ENCODE assay signal across 11 cellular contexts in genomic region chr3:536417-536813, GRCh38.
DNase-seq lines count a peak whose midpoint lies in the region; ATAC-seq and TF ChIP-seq lines count a peak whose summit lies in the region.
"Had no signal": no experiment of that assay in that cellular context is flagged by ENCODE, and none has a peak within 500 bp of the region (broad histone marks: within the 10 kb centered on the region; RNA-seq: fewer than 3 reads in every experiment).

No MANE protein-coding gene starts in this region.

- peaks cover 6% of the 10 kb centered on the region for H3K27me3 Mint-ChIP-seq in CD4-positive, alpha-beta T cell
- H3K27me3 Mint-ChIP-seq in glutamatergic neuron (ENCODE audit: unreplicated experiment), result peaks cover 3% of the 10 kb centered on the region
- H3K27me3 Mint-ChIP-seq: activated T-helper 17 cell treated with anti-CD3 and anti-CD28 coated beads, Interleukin-2, amount 50 U/mL, for 72 hours; CD4-positive, CD25-positive, alpha-beta regulatory T cell had no signal

- peaks cover 14% of the 10 kb centered on the region for H3K9me3 Mint-ChIP-seq in CD4-positive, alpha-beta T cell
- peaks cover 8% of the 10 kb centered on the region for H3K9me3 Mint-ChIP-seq in glutamatergic neuron (ENCODE audit: unreplicated experiment)

- H3K4me3 ChIP-seq in NT2/D1 (ENCODE audit: insufficient read length, low read depth) (peak overlapping the region; percentile 49), gastrocnemius medialis (peak overlapping the region in 3 of 4 donors; percentile 34 to 38 (median 37))

- intact Hi-C loops in CD4-positive, alpha-beta T cell (cut with DNase I, micrococcal nuclease), result no loop called here
- intact Hi-C loops in gastrocnemius medialis (cut with DNase I; ENCODE audit: low total_unique reads), result no loop called here

- no peaks in the 10 kb centered on the region for H3K27me3 ChIP-seq in CD4-positive, alpha-beta T cell (ENCODE audit: control insufficient read depth, insufficient read depth, low read length)
- H3K27me3 ChIP-seq in NT2/D1 (ENCODE audit: insufficient read depth, insufficient read length) (no peaks in the 10 kb centered on the region), gastrocnemius medialis (no peaks in the 10 kb centered on the region)

- TF ChIP-seq POLR2A in gastrocnemius medialis (IDR thresholded peaks at IDR 0.05), result no peak

- H3K36me3 ChIP-seq in NT2/D1 (ENCODE audit: insufficient read depth, insufficient read length, low read length) (no peaks in the 10 kb centered on the region), gastrocnemius medialis (no peaks in the 10 kb centered on the region)

- peaks cover 6% of the 10 kb centered on the region for H3K9me3 ChIP-seq in CD4-positive, alpha-beta T cell (ENCODE audit: control insufficient read depth, low read length)
- H3K9me3 ChIP-seq in NT2/D1 (ENCODE audit: insufficient read depth, low read length) (peaks cover 16% of the 10 kb centered on the region), gastrocnemius medialis (no peaks in the 10 kb centered on the region)

- POLR2A ChIA-PET in CD4-positive, alpha-beta T cell (lab: Charles Lee), result no interaction called here

- no peaks in the 10 kb centered on the region for H3K36me3 Mint-ChIP-seq in CD4-positive, alpha-beta T cell (ENCODE audit: low read depth)
- peaks cover 6% of the 10 kb centered on the region for H3K36me3 Mint-ChIP-seq in glutamatergic neuron (ENCODE audit: unreplicated experiment)
- H3K36me3 Mint-ChIP-seq: CD4-positive, CD25-positive, alpha-beta regulatory T cell had no signal

- DNase-seq in CD4-positive, alpha-beta T cell, result no peak
- DNase-seq in NT2/D1 (ENCODE audit: low read depth, low spot score) (no peak), glutamatergic neuron (no peak), gastrocnemius medialis (no peak), DMS114 treated with DMSO at 0.1 percent for 48 hours (lab: John Stamatoyannopoulos, UW; ENCODE audit: unreplicated experiment) (no peak), cortex of kidney (lab: John Stamatoyannopoulos, UW) (no peak), OCI-M2 (lab: John Stamatoyannopoulos, UW; ENCODE audit: unreplicated experiment) (no peak), MV-4-11 (lab: John Stamatoyannopoulos, UW) (no peak)
- DNase-seq: CD4-positive, CD25-positive, alpha-beta regulatory T cell; effector CD4-positive, alpha-beta T cell had no signal

- peak overlapping the region; percentile 57 for H3K9ac ChIP-seq in NT2/D1 (ENCODE audit: insufficient read length, low read depth)

- CTCF ChIA-PET in CD4-positive, alpha-beta T cell (lab: Charles Lee), result no interaction called here

- no peak for ATAC-seq in CD4-positive, alpha-beta T cell (ENCODE audit: poor library complexity)
- no peak for ATAC-seq in gastrocnemius medialis
- ATAC-seq: activated T-helper 17 cell treated with anti-CD3 and anti-CD28 coated beads, Interleukin-2, amount 50 U/mL, for 72 hours had no signal

- H3K4me1 Mint-ChIP-seq in CD4-positive, alpha-beta T cell (ENCODE audit: low read depth), result no peaks in the 10 kb centered on the region
- peaks cover 8% of the 10 kb centered on the region for H3K4me1 Mint-ChIP-seq in glutamatergic neuron (ENCODE audit: low read depth, unreplicated experiment)
- H3K4me1 Mint-ChIP-seq: activated T-helper 17 cell treated with anti-CD3 and anti-CD28 coated beads, Interleukin-2, amount 50 U/mL, for 72 hours had no signal

- H3K4me3 Mint-ChIP-seq in CD4-positive, alpha-beta T cell, result peak overlapping the region; percentile 67
- peak overlapping the region; percentile 83 for H3K4me3 Mint-ChIP-seq in glutamatergic neuron (ENCODE audit: unreplicated experiment)
- H3K4me3 Mint-ChIP-seq: activated T-helper 17 cell treated with anti-CD3 and anti-CD28 coated beads, Interleukin-2, amount 50 U/mL, for 72 hours; CD4-positive, CD25-positive, alpha-beta regulatory T cell had no signal

- H3K27ac ChIP-seq in CD4-positive, alpha-beta T cell (ENCODE audit: low read depth, low read length), result no peak overlapping the region
- no peak overlapping the region for H3K27ac ChIP-seq in gastrocnemius medialis

- no peak for TF ChIP-seq CTCF in CD4-positive, alpha-beta T cell (IDR thresholded peaks at IDR 0.05)
- no peak for TF ChIP-seq CTCF in glutamatergic neuron (IDR thresholded peaks at IDR 0.05; ENCODE audit: partially characterized antibody, unreplicated experiment)
- no peak for TF ChIP-seq CTCF in gastrocnemius medialis (IDR thresholded peaks at IDR 0.05 in 4 of 5, conservative IDR thresholded peaks at IDR 0.05 in 1 of 5)

- in situ Hi-C loops in gastrocnemius medialis (cut with MboI; ENCODE audit: low sequenced_read_pairs in 4 of 4), result no loop called here

- no peak overlapping the region for H3K27ac Mint-ChIP-seq in CD4-positive, alpha-beta T cell
- no peak overlapping the region for H3K27ac Mint-ChIP-seq in glutamatergic neuron (ENCODE audit: unreplicated experiment)
- H3K27ac Mint-ChIP-seq: activated T-helper 17 cell treated with anti-CD3 and anti-CD28 coated beads, Interleukin-2, amount 50 U/mL, for 72 hours; CD4-positive, CD25-positive, alpha-beta regulatory T cell had no signal

- H3K4me1 ChIP-seq in NT2/D1 (ENCODE audit: insufficient read depth, insufficient read length) (no peaks in the 10 kb centered on the region), gastrocnemius medialis (no peaks in the 10 kb centered on the region)
